Comparison of ENCODE assay signal across 7 cellular contexts in the genomic region with DNA sequence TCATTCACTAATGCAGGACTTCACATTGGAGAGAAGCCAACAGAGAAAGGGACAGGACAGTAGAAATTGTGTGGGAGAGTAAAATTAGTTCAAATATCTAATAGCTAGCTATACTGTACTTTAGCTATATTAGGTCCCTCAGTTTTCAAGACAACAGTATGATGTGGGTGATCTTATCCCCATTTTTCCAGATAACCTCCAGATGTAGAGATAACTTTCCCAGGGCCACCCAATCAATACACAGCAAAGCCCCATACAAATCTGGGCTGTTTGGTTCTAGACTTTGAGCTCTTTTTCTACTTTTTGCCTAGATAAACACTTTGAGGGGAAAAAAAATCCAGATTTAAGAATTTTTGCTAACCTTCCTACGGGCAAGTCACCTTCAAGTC. TPM values are rescaled to one million over a fixed set of nuclear protein-coding genes. Genes with fewer than 3 reads are reported as not detected.
DNase-seq lines count a peak whose midpoint lies in the region; ATAC-seq and TF ChIP-seq lines count a peak whose summit lies in the region.

No MANE protein-coding gene starts in this region.

- H3K27me3 ChIP-seq in iPS-15b (ENCODE audit: control insufficient read depth, insufficient read depth, low read length), result no peaks in the 10 kb centered on the region

- no peaks in the 10 kb centered on the region for H3K27me3 Mint-ChIP-seq in activated CD4-positive, alpha-beta memory T cell treated with anti-CD3 and anti-CD28 coated beads for 36 hours
- no peaks in the 10 kb centered on the region for H3K27me3 Mint-ChIP-seq in stimulated activated naive B cell treated with anti-CD40 and anti-IgM and Interleukin-4, amounts not matched to agents 10 μg/mL and 1 μg/mL and 100 μg/mL, for 72 hours

- peaks cover 6% of the 10 kb centered on the region for H3K36me3 Mint-ChIP-seq in activated CD4-positive, alpha-beta memory T cell treated with anti-CD3 and anti-CD28 coated beads for 36 hours
- peaks cover 5 to 23% of the 10 kb centered on the region in 2 donors for H3K36me3 Mint-ChIP-seq in stimulated activated naive B cell treated with anti-CD40 and anti-IgM and Interleukin-4, amounts not matched to agents 10 μg/mL and 1 μg/mL and 100 μg/mL, for 72 hours

- peak overlapping the region; percentile 84 for H3K4me3 Mint-ChIP-seq in activated CD4-positive, alpha-beta memory T cell treated with anti-CD3 and anti-CD28 coated beads for 36 hours
- peak overlapping the region; percentile 91 to 99 for H3K4me3 Mint-ChIP-seq in stimulated activated naive B cell treated with anti-CD40 and anti-IgM and Interleukin-4, amounts not matched to agents 10 μg/mL and 1 μg/mL and 100 μg/mL, for 72 hours

- peaks cover under 1% of the 10 kb centered on the region for H3K36me3 ChIP-seq in iPS-15b (ENCODE audit: control insufficient read depth, insufficient read depth, low read length)
- no peaks in the 10 kb centered on the region for H3K36me3 ChIP-seq in mucosa of descending colon (ENCODE audit: low read depth)

- intact Hi-C loops in activated CD4-positive, alpha-beta memory T cell treated with anti-CD3 and anti-CD28 coated beads for 36 hours (cut with micrococcal nuclease), result loop anchor here (1.0 kb wide), 3 partner anchors 23 to 157 kb away; a partner anchor contains a TSS
- intact Hi-C loops in mucosa of descending colon (cut with DNase I, micrococcal nuclease), result no loop called here

- CTCF ChIA-PET in activated CD4-positive, alpha-beta memory T cell treated with anti-CD3 and anti-CD28 coated beads for 36 hours (lab: Charles Lee), result interaction anchor here (1.0 kb wide), 1 partner anchor 249 kb away, joined by 4 read pairs; no protein-coding TSS in a partner anchor

- H3K4me3 ChIP-seq in HFF-Myc (replicated peaks; ENCODE audit: low read depth, low read length) (peak overlapping the region; percentile 80), iPS-15b (ENCODE audit: low read depth, low read length) (peak overlapping the region; percentile 94), mucosa of descending colon (no peak overlapping the region)

- peaks cover 11% of the 10 kb centered on the region for H3K4me1 Mint-ChIP-seq in activated CD4-positive, alpha-beta memory T cell treated with anti-CD3 and anti-CD28 coated beads for 36 hours (ENCODE audit: low read depth)
- peaks cover 3 to 5% of the 10 kb centered on the region in 2 donors for H3K4me1 Mint-ChIP-seq in stimulated activated naive B cell treated with anti-CD40 and anti-IgM and Interleukin-4, amounts not matched to agents 10 μg/mL and 1 μg/mL and 100 μg/mL, for 72 hours

- H3K27ac Mint-ChIP-seq in activated CD4-positive, alpha-beta memory T cell treated with anti-CD3 and anti-CD28 coated beads for 36 hours, result peak overlapping the region; percentile 80
- peak overlapping the region; percentile 99 for H3K27ac Mint-ChIP-seq in stimulated activated naive B cell treated with anti-CD40 and anti-IgM and Interleukin-4, amounts not matched to agents 10 μg/mL and 1 μg/mL and 100 μg/mL, for 72 hours

- H3K4me1 ChIP-seq in iPS-15b (ENCODE audit: control insufficient read depth, insufficient read depth, low read length), result peaks cover 2% of the 10 kb centered on the region
- peaks cover 7% of the 10 kb centered on the region for H3K4me1 ChIP-seq in mucosa of descending colon (ENCODE audit: low read depth)

- ATAC-seq in stimulated activated naive B cell treated with anti-CD40 and anti-IgM and Interleukin-4, amounts not matched to agents 10 μg/mL and 1 μg/mL and 100 μg/mL, for 72 hours (replicated peaks), result no peak
- ATAC-seq in GM21381 (IDR thresholded peaks at IDR 0.05; ENCODE audit: unreplicated experiment), result no peak
- ATAC-seq in mucosa of descending colon, result no peak

- peaks cover 22% of the 10 kb centered on the region for H3K9me3 Mint-ChIP-seq in activated CD4-positive, alpha-beta memory T cell treated with anti-CD3 and anti-CD28 coated beads for 36 hours
- H3K9me3 Mint-ChIP-seq in stimulated activated naive B cell treated with anti-CD40 and anti-IgM and Interleukin-4, amounts not matched to agents 10 μg/mL and 1 μg/mL and 100 μg/mL, for 72 hours, result peaks cover 9 to 15% of the 10 kb centered on the region in 2 donors

- DNase-seq in HFF-Myc (ENCODE audit: extremely low read depth, low read depth) (no peak), mucosa of descending colon (no peak), iPS-NIHi7 (ENCODE audit: extremely low spot score) (no peak)
- DNase-seq in activated CD4-positive, alpha-beta memory T cell treated with anti-CD3 and anti-CD28 coated beads for 36 hours, result no peak
- DNase-seq in stimulated activated naive B cell treated with anti-CD40 and anti-IgM and Interleukin-4, amounts not matched to agents 10 μg/mL and 1 μg/mL and 100 μg/mL, for 72 hours, result no peak

- TF ChIP-seq CTCF in HFF-Myc (IDR thresholded peaks at IDR 0.05; ENCODE audit: low read depth, low read length, missing control alignments), result no peak
- TF ChIP-seq CTCF in mucosa of descending colon (IDR thresholded peaks at IDR 0.05), result no peak

- H3K9me3 ChIP-seq in iPS-15b (ENCODE audit: control insufficient read depth, insufficient read depth, low read length), result no peaks in the 10 kb centered on the region
- H3K9me3 ChIP-seq in mucosa of descending colon, result peaks cover 5% of the 10 kb centered on the region

- POLR2A ChIA-PET in activated CD4-positive, alpha-beta memory T cell treated with anti-CD3 and anti-CD28 coated beads for 36 hours (lab: Charles Lee), result interaction anchor here (1.2 to 1.3 kb wide), 2 partner anchors 14 to 22 kb away, joined by 4 to 6 read pairs; no protein-coding TSS in a partner anchor

- peak overlapping the region; percentile 56 for H3K9ac ChIP-seq in iPS-15b (ENCODE audit: low read depth, low read length)

RNA-seq across cellular contexts. Expression of a gene that starts 0.5 kb away (rescaled TPM):
- total RNA-seq in activated CD4-positive, alpha-beta memory T cell treated with anti-CD3 and anti-CD28 coated beads for 36 hours, result 1 to 10 TPM; 6.9 to 8.3 TPM
- 10 to 100 TPM; 43.4 to 66.6 (median 55.4) TPM for total RNA-seq in mucosa of descending colon

RNA-seq across cellular contexts. Expression of a gene that starts 56.3 kb away (rescaled TPM):
- 10 to 100 TPM; 32.9 to 33.2 TPM for total RNA-seq in activated CD4-positive, alpha-beta memory T cell treated with anti-CD3 and anti-CD28 coated beads for 36 hours
- total RNA-seq in mucosa of descending colon, result 10 to 100 TPM; 24.9 to 27.8 (median 26.0) TPM

Comparison
In these comparisons a context has a peak if more than half of its experiments do, and no peak if none do; other contexts are left out.
1. RNA of a gene that starts 0.5 kb away (total RNA-seq): 43.4 to 66.6 TPM in mucosa of descending colon; 6.9 to 8.3 TPM in activated CD4-positive, alpha-beta memory T cell treated with anti-CD3 and anti-CD28 coated beads for 36 hours; every median in the first group is over 4 times any median in the second.